Comparison of ENCODE assay signal across 8 cellular contexts in the genomic region with DNA sequence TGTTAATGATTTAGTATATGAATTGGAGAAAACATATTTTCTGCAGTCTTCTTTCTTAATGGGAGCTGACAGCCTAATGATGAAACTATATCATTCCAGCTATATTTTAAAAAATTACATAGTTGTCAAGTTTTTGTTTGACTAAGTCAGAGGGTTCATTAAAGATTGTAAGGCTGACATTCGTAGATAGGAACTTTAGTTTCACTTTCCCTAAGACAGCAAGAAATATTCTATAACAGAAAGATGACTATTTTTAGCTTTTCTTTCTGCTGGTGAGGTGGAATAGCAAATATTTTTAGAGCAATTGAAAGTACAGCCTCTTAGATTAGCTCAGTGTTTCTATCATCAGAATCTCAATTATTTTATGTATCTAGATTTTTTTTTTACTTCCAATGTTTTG.
DNase-seq lines count a peak whose midpoint lies in the region; ATAC-seq and TF ChIP-seq lines count a peak whose summit lies in the region.

No MANE protein-coding gene starts in this region.

- intact Hi-C loops in heart right ventricle (cut with DNase I) = loop anchor here in 1 of 10 donors (10.0 kb wide), 1 partner anchor 60 kb away; a partner anchor contains a TSS

- H3K4me1 ChIP-seq in heart right ventricle = peaks cover 0 to 47% (median 37%) of the 10 kb centered on the region in 9 donors

- H3K27me3 ChIP-seq in heart right ventricle = no peaks in the 10 kb centered on the region

- peak; percentile 61 to 85 for ATAC-seq in activated CD4-positive, CD25-positive, alpha-beta regulatory T cell treated with anti-CD3 and anti-CD28 coated beads, Interleukin-2, amount 50 U/mL, for 24 hours
- peak in 6 of 8 donors; percentile 29 to 77 (median 58) for ATAC-seq in heart right ventricle
- ATAC-seq in omental fat pad (ENCODE audit: low FRiP score) = no peak

- H3K9me3 ChIP-seq in heart right ventricle = no peaks in the 10 kb centered on the region

- H3K36me3 ChIP-seq in heart right ventricle = no peaks in the 10 kb centered on the region

- H3K27ac ChIP-seq in heart right ventricle = peak overlapping the region in 9 of 10 donors; percentile 3 to 79 (median 51)

- H3K4me3 ChIP-seq in WI38 (ENCODE audit: low read depth, low read length) = peak overlapping the region; percentile 47
- peak overlapping the region in 9 of 10 donors; percentile 6 to 52 (median 39) for H3K4me3 ChIP-seq in heart right ventricle

- 0% methylated on average over 1 of the region's 1 CpG for WGBS in heart right ventricle, 2 donors

- no peak for DNase-seq in activated CD4-positive, CD25-positive, alpha-beta regulatory T cell (lab: John Stamatoyannopoulos, UW)
- DNase-seq in heart right ventricle (no peak), stromal cell of bone marrow (ENCODE audit: low read depth) (peak; percentile 18), omental fat pad (ENCODE audit: low spot score) (no peak), COLO829 (ENCODE audit: low spot score) (no peak)
- no peak for DNase-seq in effector CD4-positive, alpha-beta T cell

- no peak for TF ChIP-seq CTCF in WI38 (IDR thresholded peaks at IDR 0.05; ENCODE audit: low read depth, low read length)
- no peak for TF ChIP-seq CTCF in heart right ventricle (IDR thresholded peaks at IDR 0.05)
- TF ChIP-seq CTCF in omental fat pad (IDR thresholded peaks at IDR 0.05) = no peak
